Comparison of ENCODE assay signal across 15 cellular contexts in genomic region chr12:89075890-89076591, GRCh38.
"Had no signal": no experiment of that assay in that cellular context is flagged by ENCODE, and none has a peak within 500 bp of the region (broad histone marks: within the 10 kb centered on the region; RNA-seq: fewer than 3 reads in every experiment).

No MANE protein-coding gene starts in this region.

- ATAC-seq: esophagus mucosa; gastroesophageal sphincter; stimulated activated naive CD8-positive, alpha-beta T cell treated with anti-CD3 and anti-CD28 coated beads, Interleukin-15, amount 100 ng/mL, for 72 hours had no signal

- H3K27ac ChIP-seq: breast epithelium, dorsolateral prefrontal cortex, gastroesophageal sphincter, left ventricle myocardium inferior, thoracic aorta, VCaP had no signal

- H3K4me3 ChIP-seq: breast epithelium, dorsolateral prefrontal cortex, gastroesophageal sphincter, left ventricle myocardium inferior, thoracic aorta had no signal

- H3K9me3 ChIP-seq: breast epithelium, gastroesophageal sphincter, left ventricle myocardium inferior, thoracic aorta had no signal

- H3K4me1 ChIP-seq: breast epithelium had no signal

- DNase-seq: activated CD4-positive, alpha-beta memory T cell treated with anti-CD3 and anti-CD28 coated beads for 36 hours; activated gamma-delta T cell; activated naive CD8-positive, alpha-beta T cell treated with anti-CD3 and anti-CD28 coated beads for 36 hours; activated T-cell treated with anti-CD3 and anti-CD28 coated beads, Interleukin-2, amount 50 U/mL, for 48 hours; aorta; dorsolateral prefrontal cortex; left ventricle myocardium inferior; stimulated activated CD4-positive, alpha-beta T cell treated with anti-CD3 and anti-CD28 coated beads, Interleukin-4, amount 100 ng/mL, for 4 hours; stimulated activated naive CD8-positive, alpha-beta T cell treated with anti-CD3 and anti-CD28 coated beads, Interleukin-15, amount 100 ng/mL, for 72 hours; T-helper 9 cell had no signal

- H3K36me3 ChIP-seq: breast epithelium, gastroesophageal sphincter, left ventricle myocardium inferior, thoracic aorta had no signal

- H3K27me3 ChIP-seq: breast epithelium, dorsolateral prefrontal cortex, gastroesophageal sphincter had no signal
